ENCODE assay signal across 2 cellular contexts in genomic region chr20:33313686-33314314, GRCh38.
TF ChIP-seq lines count a peak whose summit lies in the region.

No MANE protein-coding gene starts in this region.

TF ChIP-seq in HepG2, 621 proteins besides CTCF, POLR2A, EP300 and RAD21:
- no peak for TF ChIP-seq PAWR (CRISPR knock-in tag; IDR thresholded peaks at IDR 0.05; ENCODE audit: borderline replicate concordance)
- peak; percentile 88 for TF ChIP-seq ZNF768 (CRISPR knock-in tag; IDR thresholded peaks at IDR 0.05)
- TF ChIP-seq ZNF441 (CRISPR knock-in tag; IDR thresholded peaks at IDR 0.05; ENCODE audit: borderline replicate concordance): no peak
- 0 out of 2 replicates have a peak, but pooled peaks have one; percentile 31 for TF ChIP-seq ZNF629 (CRISPR knock-in tag; conservative IDR thresholded peaks at IDR 0.05)

TF ChIP-seq in K562, 482 proteins besides CTCF, POLR2A, EP300 and RAD21:
- TF ChIP-seq RBM25 (IDR thresholded peaks at IDR 0.05; ENCODE audit: low read depth, low read length, severe bottlenecking) (peak; percentile 91), BRD9 (IDR thresholded peaks at IDR 0.05; ENCODE audit: low read depth, partially characterized antibody) (peak; percentile 99), ZFP36 (IDR thresholded peaks at IDR 0.05; ENCODE audit: low read depth, low read length, partially characterized antibody) (peak; percentile 62), BCOR (IDR thresholded peaks at IDR 0.05) (peak; percentile 83), SIN3A (IDR thresholded peaks at IDR 0.05; ENCODE audit: borderline replicate concordance in 2 of 2, control insufficient read depth in 1 of 2, low read depth in 2 of 2, low read length in 2 of 2) (no peak), KLF16 (IDR thresholded peaks at IDR 0.05) (no peak), ZNF24 (IDR thresholded peaks at IDR 0.05) (no peak), DNMT1 (IDR thresholded peaks at IDR 0.05) (no peak), ADNP (tag; IDR thresholded peaks at IDR 0.05) (peak; percentile 39; the same call in 1 of the 2 replicates), MBD2 (IDR thresholded peaks at IDR 0.05; ENCODE audit: borderline replicate concordance, low read depth) (no peak), JUN (IDR thresholded peaks at IDR 0.05; ENCODE audit: borderline replicate concordance, low read depth, low read length) (no peak), JUN (CRISPR knock-in tag; IDR thresholded peaks at IDR 0.05; ENCODE audit: borderline replicate concordance) (no peak), KDM1A (IDR thresholded peaks at IDR 0.05) (peak; percentile 20 to 35; a peak in 1 of 4 replicates), IFI16 (CRISPR knock-in tag; IDR thresholded peaks at IDR 0.05) (no peak), POLR2H (tag; IDR thresholded peaks at IDR 0.05; ENCODE audit: low read depth) (no peak), ELF2 (CRISPR knock-in tag; IDR thresholded peaks at IDR 0.05) (no peak)
- TF ChIP-seq, protein P1, sequence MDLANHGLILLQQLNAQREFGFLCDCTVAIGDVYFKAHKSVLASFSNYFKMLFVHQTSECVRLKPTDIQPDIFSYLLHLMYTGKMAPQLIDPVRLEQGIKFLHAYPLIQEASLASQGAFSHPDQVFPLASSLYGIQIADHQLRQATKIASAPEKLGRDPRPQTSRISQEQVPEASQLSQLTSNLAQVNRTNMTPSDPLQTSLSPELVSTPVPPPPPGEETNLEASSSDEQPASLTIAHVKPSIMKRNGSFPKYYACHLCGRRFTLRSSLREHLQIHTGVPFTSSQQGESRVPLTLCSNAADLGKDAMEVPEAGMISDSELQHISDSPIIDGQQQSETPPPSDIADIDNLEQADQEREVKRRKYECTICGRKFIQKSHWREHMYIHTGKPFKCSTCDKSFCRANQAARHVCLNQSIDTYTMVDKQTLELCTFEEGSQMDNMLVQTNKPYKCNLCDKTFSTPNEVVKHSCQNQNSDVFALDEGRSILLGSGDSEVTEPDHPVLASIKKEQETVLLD (IDR thresholded peaks at IDR 0.05): no peak
